20 cellular contexts compared by ENCODE assay signal in genomic region chr3:57729339-57730039, GRCh38. TPM values are rescaled to one million over a fixed set of nuclear protein-coding genes. Genes with fewer than 3 reads are reported as not detected.
DNase-seq lines count a peak whose midpoint lies in the region; TF ChIP-seq lines count a peak whose summit lies in the region.
"Had no signal": no experiment of that assay in that cellular context is flagged by ENCODE, and none has a peak within 500 bp of the region (broad histone marks: within the 10 kb centered on the region; RNA-seq: fewer than 3 reads in every experiment).

No MANE protein-coding gene starts in this region.

- no peak overlapping the region for H3K27ac Mint-ChIP-seq in MCF 10A (ENCODE audit: low read depth, unreplicated experiment)

- H2AFZ ChIP-seq in mammary epithelial cell (ENCODE audit: low read depth, low read length) = peak overlapping the region; percentile 18
- H2AFZ ChIP-seq in mesenchymal stem cell (ENCODE audit: low read depth, low read length) = no peak overlapping the region

- no peaks in the 10 kb centered on the region for H3K4me1 Mint-ChIP-seq in MCF 10A (ENCODE audit: insufficient read depth, unreplicated experiment)

- POLR2A ChIA-PET in MCF 10A (lab: Yijun Ruan, JAX) = no interaction called here

- no peak overlapping the region for H2BK5ac ChIP-seq in mesenchymal stem cell (ENCODE audit: low read depth, low read length, poor library complexity, severe bottlenecking)

- no peak overlapping the region for H4K91ac ChIP-seq in mesenchymal stem cell (ENCODE audit: low read length)

- H3K23ac ChIP-seq in mesenchymal stem cell (ENCODE audit: low read length in 2 of 2) = no peak overlapping the region

- H3K9ac ChIP-seq in mammary epithelial cell (ENCODE audit: insufficient read depth, low read length) = no peak overlapping the region
- H3K9ac ChIP-seq in mesenchymal stem cell (ENCODE audit: low read length) = no peak overlapping the region

- H3K4me3 Mint-ChIP-seq in MCF 10A (ENCODE audit: unreplicated experiment) = no peak overlapping the region

- no peaks in the 10 kb centered on the region for H4K20me1 ChIP-seq in mammary epithelial cell (ENCODE audit: insufficient read depth, low read length)

- no peaks in the 10 kb centered on the region for H3K79me2 ChIP-seq in mammary epithelial cell (ENCODE audit: insufficient read depth, low read length)

- H3K9me3 Mint-ChIP-seq in MCF 10A (ENCODE audit: unreplicated experiment) = no peaks in the 10 kb centered on the region

- H3K4me2 ChIP-seq in mammary epithelial cell (ENCODE audit: insufficient read depth, low read depth, low read length) (no peak overlapping the region), mesenchymal stem cell (ENCODE audit: low read length, poor library complexity, severe bottlenecking) (no peak overlapping the region)

- H3K36me3 Mint-ChIP-seq in MCF 10A (ENCODE audit: insufficient read depth, unreplicated experiment) = no peaks in the 10 kb centered on the region

- WGBS in mammary epithelial cell (ENCODE audit: low coverage, missing lambda C conversion rate) = 85% methylated on average over 9 of the region's 11 CpGs
- WGBS in mesenchymal stem cell = 98% methylated on average over 11 of the region's 11 CpGs

- H3K9me3 ChIP-seq in mammary epithelial cell (replicated peaks; ENCODE audit: insufficient read depth, low read length) (no peaks in the 10 kb centered on the region), mesenchymal stem cell (ENCODE audit: control insufficient read depth, low read length) (no peaks in the 10 kb centered on the region)
- H3K9me3 ChIP-seq: lower lobe of right lung, suprapubic skin had no signal

- DNase-seq in mammary epithelial cell = peak; percentile 62
- no peak for DNase-seq in MCF 10A (ENCODE audit: unreplicated experiment)
- DNase-seq in NCI-H226 = peak; percentile 83
- peak; percentile 26 for DNase-seq in astrocyte of the hippocampus (ENCODE audit: low read depth, low spot score)
- DNase-seq in stromal cell of bone marrow (ENCODE audit: low read depth) = peak; percentile 7
- no peak for DNase-seq in stimulated activated CD4-positive, alpha-beta T cell treated with anti-CD3 and anti-CD28 coated beads, Interleukin-2, amount 100 ng/mL, for 48 hours
- no peak for DNase-seq in mesenchymal stem cell
- no peak for DNase-seq in NCI-H2196 treated with DMSO at 0.1 percent for 48 hours (lab: John Stamatoyannopoulos, UW; ENCODE audit: unreplicated experiment)
- DNase-seq: activated CD8-positive, alpha-beta memory T cell treated with anti-CD3 and anti-CD28 coated beads, Interleukin-2, amount 50 U/mL, for 48 hours; cortex of kidney; lower lobe of right lung; NCI-H1105 treated with DMSO at 0.1 percent for 48 hours; NCI-H2107; NCI-H524; occipital lobe; right cardiac atrium; T-helper 1 cell had no signal

- no peaks in the 10 kb centered on the region for H3K27me3 Mint-ChIP-seq in MCF 10A (ENCODE audit: insufficient read depth, unreplicated experiment)

- CTCF ChIA-PET in mammary epithelial cell (lab: Charles Lee; ENCODE audit: low non-redundant PET) = no interaction called here
- CTCF ChIA-PET in MCF 10A (lab: Yijun Ruan, JAX) = interaction anchor here (0.6 kb wide), 2 partner anchors 14 to 328 kb away, joined by 3 to 5 read pairs; no protein-coding TSS in a partner anchor

- H3K18ac ChIP-seq in mesenchymal stem cell (ENCODE audit: low read depth in 1 of 2, low read length in 2 of 2) = no peak overlapping the region

- no peak overlapping the region for H3K14ac ChIP-seq in mesenchymal stem cell (ENCODE audit: low read length in 2 of 2)

- no peak overlapping the region for H3K4me3 ChIP-seq in mammary epithelial cell (replicated peaks in 1 of 3; ENCODE audit: insufficient read depth in 1 of 3, low read depth in 2 of 3, low read length in 3 of 3)
- H3K4me3 ChIP-seq in mesenchymal stem cell (ENCODE audit: insufficient read depth in 1 of 2, low read depth in 1 of 2, low read length in 2 of 2) = no peak overlapping the region
- H3K4me3 ChIP-seq: lower lobe of right lung, suprapubic skin had no signal

- no peak overlapping the region for H2BK15ac ChIP-seq in mesenchymal stem cell (ENCODE audit: low read depth, poor library complexity, severe bottlenecking)

- no peak overlapping the region for H3K4ac ChIP-seq in mesenchymal stem cell (ENCODE audit: low read depth in 1 of 2, low read length in 2 of 2)

- H3K79me1 ChIP-seq in mesenchymal stem cell (replicated peaks; ENCODE audit: low read length, poor library complexity, severe bottlenecking) = no peaks in the 10 kb centered on the region

- in situ Hi-C loops in mammary epithelial cell (cut with MboI; ENCODE audit: low sequenced_read_pairs in 2 of 2) = no loop called here

- H2BK120ac ChIP-seq in mesenchymal stem cell (ENCODE audit: low read depth, low read length) = no peak overlapping the region

- dilution Hi-C loops in mammary epithelial cell (cut with HindIII; ENCODE audit: low sequenced_read_pairs) = no loop called here

- H3K27me3 ChIP-seq in mammary epithelial cell (ENCODE audit: insufficient read depth, low read length) = no peaks in the 10 kb centered on the region
- H3K27me3 ChIP-seq in mesenchymal stem cell (ENCODE audit: control insufficient read depth in 1 of 2, insufficient read depth in 1 of 2, low read length in 2 of 2) = no peaks in the 10 kb centered on the region
- H3K27me3 ChIP-seq: suprapubic skin had no signal

- no peak overlapping the region for H4K8ac ChIP-seq in mesenchymal stem cell (ENCODE audit: low read length)

- no peak for TF ChIP-seq CTCF in mammary epithelial cell (conservative IDR thresholded peaks at IDR 0.05 in 1 of 2, IDR thresholded peaks at IDR 0.05 in 1 of 2; ENCODE audit: extremely low read depth in 1 of 2, insufficient read depth in 1 of 2, low read depth in 1 of 2, low read length in 2 of 2)
- TF ChIP-seq CTCF in MCF 10A (IDR thresholded peaks at IDR 0.05; ENCODE audit: unreplicated experiment) = no peak

- no peak overlapping the region for H3K27ac ChIP-seq in mammary epithelial cell (ENCODE audit: insufficient read depth, low read depth, low read length)
- H3K27ac ChIP-seq in mesenchymal stem cell (ENCODE audit: low read length, poor library complexity, severe bottlenecking) = no peak overlapping the region
- H3K27ac ChIP-seq: 22Rv1, C4-2B, lower lobe of right lung, suprapubic skin had no signal

- H3K4me1 ChIP-seq in mammary epithelial cell (ENCODE audit: insufficient read depth, low read length) (no peaks in the 10 kb centered on the region), mesenchymal stem cell (ENCODE audit: control insufficient read depth, insufficient read depth, low read depth, low read length) (no peaks in the 10 kb centered on the region)
- H3K4me1 ChIP-seq: lower lobe of right lung, suprapubic skin had no signal

- intact Hi-C loops in mammary epithelial cell (cut with micrococcal nuclease) = no loop called here
- intact Hi-C loops in MCF 10A (cut with micrococcal nuclease) = no loop called here

- H3K36me3 ChIP-seq in mammary epithelial cell (ENCODE audit: insufficient read depth, low read length) (no peaks in the 10 kb centered on the region), mesenchymal stem cell (ENCODE audit: control insufficient read depth in 1 of 2, insufficient read depth in 2 of 2, low read depth in 1 of 2, low read length in 2 of 2) (no peaks in the 10 kb centered on the region)
- H3K36me3 ChIP-seq: lower lobe of right lung, suprapubic skin had no signal

- BruUV-seq in mammary epithelial cell (replicated peaks; lab: Mats Ljungman, UMichigan) (no TSS peak), MCF 10A (replicated peaks; lab: Mats Ljungman, UMichigan) (no TSS peak)

- no peak overlapping the region for H2AK5ac ChIP-seq in mesenchymal stem cell (ENCODE audit: low read length, severe bottlenecking)

- no peak overlapping the region for H2BK12ac ChIP-seq in mesenchymal stem cell (ENCODE audit: low read length in 2 of 2)

RNA-seq across cellular contexts. Expression of gene SLMAP, which starts 26.6 kb away (rescaled TPM):
- total RNA-seq in mammary epithelial cell (100 to 1,000 TPM in 1 of 2 donors, 10 to 100 TPM in 1; 96.4 to 126 TPM), MCF 10A (2022) (71.0 and 77.9 TPM in 2 replicates)
- 31.9 TPM for polyA plus RNA-seq in mammary epithelial cell
- 137 TPM for polyA minus RNA-seq in mammary epithelial cell
- polyA plus RNA-seq in mesenchymal stem cell (2013, experiment 1 of 2) = 29.6 TPM
- 29.2 TPM for polyA plus RNA-seq in mesenchymal stem cell (2013, experiment 2 of 2)

RNA-seq across cellular contexts. Expression of gene DENND6A, which starts 36.6 kb away (rescaled TPM):
- total RNA-seq in mammary epithelial cell (10 to 100 TPM; 26.3 to 29.2 TPM), MCF 10A (2022) (21.2 and 22.3 TPM in 2 replicates)
- polyA plus RNA-seq in mammary epithelial cell = 10.3 TPM
- 59.1 TPM for polyA minus RNA-seq in mammary epithelial cell
- 11.0 TPM for polyA plus RNA-seq in mesenchymal stem cell (2013, experiment 1 of 2)
- polyA plus RNA-seq in mesenchymal stem cell (2013, experiment 2 of 2) = 13.2 TPM

Comparison
In these comparisons a context has a peak if more than half of its experiments do, and no peak if none do; other contexts are left out.
1. DNase-seq: peak in mammary epithelial cell (single experiment), NCI-H226 (single experiment), astrocyte of the hippocampus (single experiment) and stromal cell of bone marrow (single experiment); none in MCF 10A (single experiment), stimulated activated CD4-positive, alpha-beta T cell treated with anti-CD3 and anti-CD28 coated beads, Interleukin-2, amount 100 ng/mL, for 48 hours (0 of 2), mesenchymal stem cell (single experiment) and NCI-H2196 treated with DMSO at 0.1 percent for 48 hours (single experiment).